ENCODE assay signal across 9 cellular contexts in genomic region chr16:53912155-53912554, GRCh38.
A peak's percentile ranks its signal among the peaks of the same experiment; 100 is the strongest.
DNase-seq lines count a peak whose midpoint lies in the region; ATAC-seq and FAIRE-seq lines count a peak whose summit lies in the region.
"Had no signal": no experiment of that assay in that cellular context is flagged by ENCODE, and none has a peak within 500 bp of the region (broad histone marks: within the 10 kb centered on the region; RNA-seq: fewer than 3 reads in every experiment).

No MANE protein-coding gene starts in this region.

- no peaks in the 10 kb centered on the region for H3K27me3 Mint-ChIP-seq in activated T-cell treated with anti-CD3 and anti-CD28 coated beads, Interleukin-2, amount 50 U/mL, for 4 hours (ENCODE audit: low read depth)

- DNase-seq in NCI-H2107 treated with DMSO at 0.1 percent for 48 hours (lab: John Stamatoyannopoulos, UW; ENCODE audit: unreplicated experiment) = peak; percentile 33
- no peak for DNase-seq in NCI-H2107 (lab: John Stamatoyannopoulos, UW)
- peak; percentile 6 for DNase-seq in activated T-cell treated with anti-CD3 and anti-CD28 coated beads, Interleukin-2, amount 50 U/mL, for 4 hours
- DNase-seq in small intestine = peak; percentile 76
- DNase-seq in occipital lobe (lab: John Stamatoyannopoulos, UW) = no peak
- no peak for DNase-seq in midbrain (lab: John Stamatoyannopoulos, UW)
- DNase-seq: dorsolateral prefrontal cortex had no signal

- H3K4me3 Mint-ChIP-seq in activated T-cell treated with anti-CD3 and anti-CD28 coated beads, Interleukin-2, amount 50 U/mL, for 4 hours = no peak overlapping the region

- ATAC-seq in HG03460 (IDR thresholded peaks at IDR 0.05; ENCODE audit: unreplicated experiment) (peak; percentile 78), GM19324 (IDR thresholded peaks at IDR 0.05; ENCODE audit: low FRiP score, unreplicated experiment) (no peak)
- peak; percentile 87 for ATAC-seq in activated T-cell treated with anti-CD3 and anti-CD28 coated beads, Interleukin-2, amount 50 U/mL, for 4 hours

- no peaks in the 10 kb centered on the region for H3K27me3 ChIP-seq in small intestine (ENCODE audit: control insufficient read depth in 2 of 2, insufficient read depth in 2 of 2, low read length in 2 of 2)
- H3K27me3 ChIP-seq: dorsolateral prefrontal cortex had no signal

- 15 to 44% (median 29%) methylated on average over 2 of the region's 2 CpGs for WGBS in small intestine, 3 donors

- H3K36me3 ChIP-seq in small intestine (ENCODE audit: control insufficient read depth in 2 of 2, insufficient read depth in 2 of 2, low read length in 2 of 2) = no peaks in the 10 kb centered on the region

- no peak overlapping the region for H3K27ac ChIP-seq in small intestine (ENCODE audit: low read depth in 1 of 2, low read length in 1 of 2)

- H3K9me3 Mint-ChIP-seq in activated T-cell treated with anti-CD3 and anti-CD28 coated beads, Interleukin-2, amount 50 U/mL, for 4 hours = no peaks in the 10 kb centered on the region

- H3K4me1 ChIP-seq in small intestine (ENCODE audit: control insufficient read depth in 2 of 2, insufficient read depth in 1 of 2, low read depth in 1 of 2, low read length in 1 of 2) = peaks cover 3 to 6% of the 10 kb centered on the region in 2 donors

- peaks cover 4% of the 10 kb centered on the region for H3K36me3 Mint-ChIP-seq in activated T-cell treated with anti-CD3 and anti-CD28 coated beads, Interleukin-2, amount 50 U/mL, for 4 hours (ENCODE audit: insufficient read depth)

- no peak overlapping the region for H3K4me3 ChIP-seq in small intestine (ENCODE audit: low read depth in 1 of 2, low read length in 2 of 2)
- H3K4me3 ChIP-seq: dorsolateral prefrontal cortex had no signal

- H3K4me1 Mint-ChIP-seq in activated T-cell treated with anti-CD3 and anti-CD28 coated beads, Interleukin-2, amount 50 U/mL, for 4 hours (ENCODE audit: low read depth) = peaks cover 11% of the 10 kb centered on the region

- H3K9me3 ChIP-seq in small intestine (ENCODE audit: control insufficient read depth, low read depth) = no peaks in the 10 kb centered on the region

- no peak for FAIRE-seq in small intestine (lab: Jason Lieb, UNC)

Comparison
In these comparisons a context has a peak if more than half of its experiments do, and no peak if none do; other contexts are left out.
1. DNase-seq: peak in NCI-H2107 treated with DMSO at 0.1 percent for 48 hours (single experiment), activated T-cell treated with anti-CD3 and anti-CD28 coated beads, Interleukin-2, amount 50 U/mL, for 4 hours (single experiment) and small intestine (single experiment); none in NCI-H2107 (single experiment), occipital lobe (single experiment) and midbrain (single experiment).